3 cellular contexts compared by ENCODE assay signal in the genomic region with DNA sequence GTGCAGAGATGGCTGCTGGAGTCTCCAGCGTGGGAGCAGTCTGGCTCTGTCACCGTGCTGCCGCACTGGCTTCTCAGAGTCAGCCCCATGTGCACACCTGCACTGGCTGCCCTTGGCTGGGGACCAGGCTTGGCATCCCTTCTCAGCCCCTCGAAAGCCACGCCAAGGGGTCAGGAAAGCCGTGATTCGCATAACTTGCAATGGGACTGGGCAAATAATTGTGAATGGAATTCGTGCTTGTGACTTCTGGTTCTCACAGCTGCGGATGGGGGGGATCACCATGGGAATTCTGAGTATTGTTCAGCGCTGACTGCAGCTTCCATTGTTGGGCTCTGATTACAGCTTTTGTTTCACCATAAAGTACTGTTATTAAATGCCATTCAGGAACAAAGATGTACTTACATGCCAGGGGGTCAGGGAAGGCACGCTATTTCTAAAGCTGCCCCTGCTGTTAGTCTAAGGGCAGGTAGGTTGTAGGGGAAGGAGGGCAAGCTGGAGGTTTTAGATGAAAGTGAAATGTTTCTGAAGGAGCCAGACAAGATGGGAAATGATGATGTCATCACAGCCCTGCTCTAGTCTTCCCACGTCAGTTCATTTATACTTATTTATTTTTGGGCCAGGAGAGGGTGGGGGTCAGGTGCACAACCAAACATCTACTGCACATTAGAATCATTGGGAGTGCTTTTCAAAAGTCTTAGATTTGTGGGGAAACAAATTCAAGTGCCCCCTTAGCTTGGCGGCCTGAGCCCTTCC.
TF ChIP-seq lines count a peak whose summit lies in the region.

No MANE protein-coding gene starts in this region.

TF ChIP-seq in HEK293, 187 proteins besides CTCF, POLR2A, EP300 and RAD21:
- TF ChIP-seq ZSCAN5A (tag by site-specific recombination; IDR thresholded peaks at IDR 0.05) (no peak), ATF2 (tag by site-specific recombination; IDR thresholded peaks at IDR 0.05; ENCODE audit: low read depth) (peak; percentile 88)

TF ChIP-seq in endothelial cell of umbilical vein, 7 proteins besides CTCF, POLR2A, EP300 and RAD21:
- TF ChIP-seq FOS (IDR thresholded peaks at IDR 0.05; ENCODE audit: borderline replicate concordance, insufficient read depth, low read length) = no peak
- peak; percentile 48 for TF ChIP-seq JUN (IDR thresholded peaks at IDR 0.05; ENCODE audit: borderline replicate concordance, insufficient read depth, insufficient read length, low read depth)

TF ChIP-seq in SK-N-SH, 30 proteins besides CTCF, POLR2A, EP300 and RAD21:
- no peak for TF ChIP-seq RCOR1 (IDR thresholded peaks at IDR 0.05; ENCODE audit: low read length)
- no peak for TF ChIP-seq SIN3A (IDR thresholded peaks at IDR 0.05; ENCODE audit: borderline replicate concordance, low read depth, low read length)
- TF ChIP-seq ELF1 (IDR thresholded peaks at IDR 0.05) = no peak
- TF ChIP-seq TCF12 (IDR thresholded peaks at IDR 0.05) = no peak
- TF ChIP-seq TEAD4 (IDR thresholded peaks at IDR 0.05; ENCODE audit: borderline replicate concordance, insufficient read depth) = no peak
- TF ChIP-seq RFX5 (IDR thresholded peaks at IDR 0.05; ENCODE audit: low read length) = no peak
- TF ChIP-seq FOSL2 (IDR thresholded peaks at IDR 0.05; ENCODE audit: borderline replicate concordance, low read depth) = no peak
- TF ChIP-seq SMC3 (IDR thresholded peaks at IDR 0.05; ENCODE audit: low read depth, low read length) = no peak
- TF ChIP-seq CHD2 (IDR thresholded peaks at IDR 0.05; ENCODE audit: low read length, partially characterized antibody) = no peak
- TF ChIP-seq, protein P1, sequence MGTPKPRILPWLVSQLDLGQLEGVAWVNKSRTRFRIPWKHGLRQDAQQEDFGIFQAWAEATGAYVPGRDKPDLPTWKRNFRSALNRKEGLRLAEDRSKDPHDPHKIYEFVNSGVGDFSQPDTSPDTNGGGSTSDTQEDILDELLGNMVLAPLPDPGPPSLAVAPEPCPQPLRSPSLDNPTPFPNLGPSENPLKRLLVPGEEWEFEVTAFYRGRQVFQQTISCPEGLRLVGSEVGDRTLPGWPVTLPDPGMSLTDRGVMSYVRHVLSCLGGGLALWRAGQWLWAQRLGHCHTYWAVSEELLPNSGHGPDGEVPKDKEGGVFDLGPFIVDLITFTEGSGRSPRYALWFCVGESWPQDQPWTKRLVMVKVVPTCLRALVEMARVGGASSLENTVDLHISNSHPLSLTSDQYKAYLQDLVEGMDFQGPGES (IDR thresholded peaks at IDR 0.05; ENCODE audit: low read depth, low read length) = no peak
- no peak for TF ChIP-seq NFIC (IDR thresholded peaks at IDR 0.05; ENCODE audit: borderline replicate concordance)
- no peak for TF ChIP-seq GATA2 (CRISPR knock-in tag; IDR thresholded peaks at IDR 0.05)
- no peak for TF ChIP-seq MXI1 (IDR thresholded peaks at IDR 0.05; ENCODE audit: low read depth, low read length)
- TF ChIP-seq, protein P2, sequence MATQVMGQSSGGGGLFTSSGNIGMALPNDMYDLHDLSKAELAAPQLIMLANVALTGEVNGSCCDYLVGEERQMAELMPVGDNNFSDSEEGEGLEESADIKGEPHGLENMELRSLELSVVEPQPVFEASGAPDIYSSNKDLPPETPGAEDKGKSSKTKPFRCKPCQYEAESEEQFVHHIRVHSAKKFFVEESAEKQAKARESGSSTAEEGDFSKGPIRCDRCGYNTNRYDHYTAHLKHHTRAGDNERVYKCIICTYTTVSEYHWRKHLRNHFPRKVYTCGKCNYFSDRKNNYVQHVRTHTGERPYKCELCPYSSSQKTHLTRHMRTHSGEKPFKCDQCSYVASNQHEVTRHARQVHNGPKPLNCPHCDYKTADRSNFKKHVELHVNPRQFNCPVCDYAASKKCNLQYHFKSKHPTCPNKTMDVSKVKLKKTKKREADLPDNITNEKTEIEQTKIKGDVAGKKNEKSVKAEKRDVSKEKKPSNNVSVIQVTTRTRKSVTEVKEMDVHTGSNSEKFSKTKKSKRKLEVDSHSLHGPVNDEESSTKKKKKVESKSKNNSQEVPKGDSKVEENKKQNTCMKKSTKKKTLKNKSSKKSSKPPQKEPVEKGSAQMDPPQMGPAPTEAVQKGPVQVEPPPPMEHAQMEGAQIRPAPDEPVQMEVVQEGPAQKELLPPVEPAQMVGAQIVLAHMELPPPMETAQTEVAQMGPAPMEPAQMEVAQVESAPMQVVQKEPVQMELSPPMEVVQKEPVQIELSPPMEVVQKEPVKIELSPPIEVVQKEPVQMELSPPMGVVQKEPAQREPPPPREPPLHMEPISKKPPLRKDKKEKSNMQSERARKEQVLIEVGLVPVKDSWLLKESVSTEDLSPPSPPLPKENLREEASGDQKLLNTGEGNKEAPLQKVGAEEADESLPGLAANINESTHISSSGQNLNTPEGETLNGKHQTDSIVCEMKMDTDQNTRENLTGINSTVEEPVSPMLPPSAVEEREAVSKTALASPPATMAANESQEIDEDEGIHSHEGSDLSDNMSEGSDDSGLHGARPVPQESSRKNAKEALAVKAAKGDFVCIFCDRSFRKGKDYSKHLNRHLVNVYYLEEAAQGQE (IDR thresholded peaks at IDR 0.05; ENCODE audit: low read depth, low read length) = no peak
